In genomic region chr10:63921932-63922713, GRCh38 we compare ENCODE assay signal across 1 cellular context.
TF ChIP-seq lines count a peak whose summit lies in the region.

No MANE protein-coding gene starts in this region.

TF ChIP-seq in HEK293, 187 proteins besides CTCF, POLR2A, EP300 and RAD21 (continued from another document):
- TF ChIP-seq ATF2 (tag by site-specific recombination; IDR thresholded peaks at IDR 0.05; ENCODE audit: low read depth) (peak; percentile 64), FEZF1 (tag by site-specific recombination; IDR thresholded peaks at IDR 0.05) (peak; percentile 47; the same call in 1 of the 2 replicates), ZNF660 (tag by site-specific recombination; IDR thresholded peaks at IDR 0.05) (peak; percentile 31; the same call in 1 of the 2 replicates), ZNF140 (tag by site-specific recombination; IDR thresholded peaks at IDR 0.05) (no peak), ZNF335 (tag by site-specific recombination; conservative IDR thresholded peaks at IDR 0.05) (no peak), GLIS1 (tag by site-specific recombination; IDR thresholded peaks at IDR 0.05) (0 out of 2 replicates have a peak, but pooled peaks have one; percentile 8), ZNF692 (tag by site-specific recombination; IDR thresholded peaks at IDR 0.05) (peak; percentile 96), HOXA7 (CRISPR knock-in tag; IDR thresholded peaks at IDR 0.05; ENCODE audit: borderline replicate concordance) (no peak), ZNF223 (tag by site-specific recombination; IDR thresholded peaks at IDR 0.05) (no peak), PRDM10 (tag by site-specific recombination; IDR thresholded peaks at IDR 0.05) (peak; percentile 27; the same call in 1 of the 2 replicates), ZFP69B (tag by site-specific recombination; IDR thresholded peaks at IDR 0.05) (peak; percentile 94), ZNF404 (tag by site-specific recombination; IDR thresholded peaks at IDR 0.05) (no peak), TCF7L2 (IDR thresholded peaks at IDR 0.05; ENCODE audit: borderline replicate concordance, low read depth, low read length) (no peak), ZBTB8A (tag by site-specific recombination; IDR thresholded peaks at IDR 0.05) (no peak), INSM2 (tag by site-specific recombination; IDR thresholded peaks at IDR 0.05) (no peak), AEBP2 (tag by site-specific recombination; IDR thresholded peaks at IDR 0.05; ENCODE audit: borderline replicate concordance) (no peak)
